Comparison of ENCODE assay signal across 1 cellular context in the genomic region with DNA sequence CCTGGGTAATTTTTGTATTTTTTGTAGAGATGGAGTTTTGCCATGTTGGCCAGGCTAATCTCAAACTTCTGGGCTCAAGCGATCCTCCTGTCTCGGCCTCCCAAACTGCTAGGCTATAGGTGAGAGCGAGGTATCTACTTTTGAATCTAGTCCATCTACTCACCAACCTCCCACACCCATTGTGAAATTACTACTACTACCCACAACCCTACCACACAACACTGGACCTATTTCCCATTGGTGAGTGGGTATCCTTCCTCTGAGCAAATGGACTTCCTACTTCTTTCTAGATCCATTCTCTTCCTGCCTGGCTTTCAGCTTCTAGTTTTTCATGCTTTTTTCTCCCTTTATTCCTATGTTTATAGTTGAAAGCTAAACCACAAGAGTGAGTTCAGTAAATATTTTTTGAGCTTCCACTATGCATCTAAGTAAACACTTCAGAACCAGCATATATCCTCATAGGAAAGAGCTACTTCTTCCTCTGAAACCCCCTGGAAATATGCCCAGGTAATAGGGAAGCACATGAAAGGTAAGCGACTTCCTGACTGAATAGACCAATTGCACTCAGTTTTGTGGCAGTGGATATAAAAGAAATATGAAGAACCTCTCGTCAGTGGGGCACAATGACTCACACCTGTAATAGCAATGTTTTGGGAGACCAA.
TF ChIP-seq lines count a peak whose summit lies in the region.

No MANE protein-coding gene starts in this region.

TF ChIP-seq in HepG2, 621 proteins besides CTCF, POLR2A, EP300 and RAD21 (continued from another document):
- TF ChIP-seq KDM3A (CRISPR knock-in tag; IDR thresholded peaks at IDR 0.05; ENCODE audit: low read depth) (no peak), GTF3A (CRISPR knock-in tag; conservative IDR thresholded peaks at IDR 0.05) (no peak)
- TF ChIP-seq, protein P1, sequence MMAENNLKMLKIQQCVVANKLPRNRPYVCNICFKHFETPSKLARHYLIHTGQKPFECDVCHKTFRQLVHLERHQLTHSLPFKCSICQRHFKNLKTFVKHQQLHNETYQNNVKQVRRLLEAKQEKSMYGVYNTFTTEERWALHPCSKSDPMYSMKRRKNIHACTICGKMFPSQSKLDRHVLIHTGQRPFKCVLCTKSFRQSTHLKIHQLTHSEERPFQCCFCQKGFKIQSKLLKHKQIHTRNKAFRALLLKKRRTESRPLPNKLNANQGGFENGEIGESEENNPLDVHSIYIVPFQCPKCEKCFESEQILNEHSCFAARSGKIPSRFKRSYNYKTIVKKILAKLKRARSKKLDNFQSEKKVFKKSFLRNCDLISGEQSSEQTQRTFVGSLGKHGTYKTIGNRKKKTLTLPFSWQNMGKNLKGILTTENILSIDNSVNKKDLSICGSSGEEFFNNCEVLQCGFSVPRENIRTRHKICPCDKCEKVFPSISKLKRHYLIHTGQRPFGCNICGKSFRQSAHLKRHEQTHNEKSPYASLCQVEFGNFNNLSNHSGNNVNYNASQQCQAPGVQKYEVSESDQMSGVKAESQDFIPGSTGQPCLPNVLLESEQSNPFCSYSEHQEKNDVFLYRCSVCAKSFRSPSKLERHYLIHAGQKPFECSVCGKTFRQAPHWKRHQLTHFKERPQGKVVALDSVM (CRISPR knock-in tag; IDR thresholded peaks at IDR 0.05), result peak; percentile 69
TF ChIP-seq in HepG2: peak in this region for 2.
